8 cellular contexts compared by ENCODE assay signal in the genomic region with DNA sequence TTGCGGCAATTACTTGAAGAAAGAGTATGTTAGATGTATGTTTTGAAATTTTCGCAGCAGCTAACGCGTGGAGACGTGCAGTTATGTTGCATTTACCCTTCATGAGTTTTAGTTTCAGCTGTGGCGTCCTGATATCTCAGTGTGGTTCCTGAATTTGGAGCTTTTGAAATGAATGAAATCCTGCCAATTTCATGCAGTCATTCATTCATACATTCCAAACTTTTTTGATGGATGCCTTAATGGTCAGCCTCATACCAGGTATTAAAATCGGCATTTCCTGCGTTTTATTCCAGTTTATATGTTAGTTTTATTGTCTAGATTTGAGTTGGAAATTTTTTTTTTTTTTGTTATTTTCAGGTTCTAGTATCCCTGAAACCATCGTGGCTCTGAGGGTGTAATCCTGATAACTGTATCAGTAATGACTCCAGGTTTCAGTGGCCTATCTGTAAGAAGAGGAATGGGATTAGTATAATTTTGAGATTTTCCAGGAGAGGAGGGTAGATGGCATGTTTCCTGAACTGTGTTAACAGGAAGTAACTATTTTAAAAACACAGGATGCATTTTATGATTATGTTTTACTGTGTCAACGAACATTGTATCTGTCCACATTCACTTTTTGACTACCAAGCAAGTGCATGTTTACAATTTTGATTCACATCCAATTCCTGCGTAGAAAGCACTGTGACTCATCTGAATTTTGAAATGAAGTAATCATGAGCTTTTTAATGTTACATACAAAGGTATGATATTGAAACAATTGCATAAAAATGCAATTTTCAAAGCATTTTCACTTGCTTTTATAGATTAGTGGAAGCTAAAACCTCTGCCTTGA. TPM values are rescaled to one million over a fixed set of nuclear protein-coding genes. Genes with fewer than 3 reads are reported as not detected.
A peak's percentile ranks its signal among the peaks of the same experiment; 100 is the strongest.
DNase-seq lines count a peak whose midpoint lies in the region; ATAC-seq, FAIRE-seq and TF ChIP-seq lines count a peak whose summit lies in the region.

No MANE protein-coding gene starts in this region.

- DNase-seq in COLO829 (ENCODE audit: low spot score) = peak; percentile 2
- peak; percentile 32 for DNase-seq in HPDE6-E6E7 (ENCODE audit: extremely low spot score)
- DNase-seq in adrenal gland = no peak
- peak; percentile 89 for DNase-seq in iris pigment epithelial cell (ENCODE audit: low read depth)
- DNase-seq in RCC 7860 (ENCODE audit: low spot score) = no peak

- TF ChIP-seq CTCF in adrenal gland (IDR thresholded peaks at IDR 0.05) = no peak

- H3K4me1 ChIP-seq in adrenal gland (replicated peaks in 1 of 2) = peaks cover 18 to 40% of the 10 kb centered on the region in 2 donors
- H3K4me1 ChIP-seq in subcutaneous abdominal adipose tissue (ENCODE audit: control insufficient read depth in 5 of 5, insufficient read depth in 5 of 5, low read length in 5 of 5) = peaks cover 2 to 30% (median 22%) of the 10 kb centered on the region in 5 donors

- ATAC-seq in esophagus mucosa (no peak), HG03469 (IDR thresholded peaks at IDR 0.05; ENCODE audit: unreplicated experiment) (no peak)

- H3K36me3 ChIP-seq in adrenal gland (replicated peaks in 1 of 2) (no peaks in the 10 kb centered on the region), subcutaneous abdominal adipose tissue (ENCODE audit: control insufficient read depth in 5 of 5, insufficient read depth in 5 of 5, low read length in 5 of 5) (no peaks in the 10 kb centered on the region)

- no peaks in the 10 kb centered on the region for H3K9me3 ChIP-seq in adrenal gland (replicated peaks in 1 of 3)
- no peaks in the 10 kb centered on the region for H3K9me3 ChIP-seq in subcutaneous abdominal adipose tissue (ENCODE audit: control insufficient read depth in 5 of 5, low read length in 5 of 5)

- H3K4me3 ChIP-seq in adrenal gland (peak overlapping the region; percentile 33 to 88 (median 74)), subcutaneous abdominal adipose tissue (ENCODE audit: low read depth in 1 of 5, low read length in 5 of 5) (peak overlapping the region; percentile 89 to 96 (median 90))

- intact Hi-C loops in adrenal gland (cut with DNase I) = no loop called here

- H3K27ac ChIP-seq in adrenal gland (peak overlapping the region; percentile 91 to 98 (median 94)), subcutaneous abdominal adipose tissue (ENCODE audit: low read depth, low read length) (peak overlapping the region; percentile 91)

- peak overlapping the region; percentile 3 to 98 (median 86) for H3K9ac ChIP-seq in subcutaneous abdominal adipose tissue (ENCODE audit: low read length in 5 of 5)

- no peak for FAIRE-seq in RCC 7860 (lab: Jason Lieb, UNC)

- TF ChIP-seq POLR2A in adrenal gland (IDR thresholded peaks at IDR 0.05) = no peak

- H3K27me3 ChIP-seq in adrenal gland (no peaks in the 10 kb centered on the region), subcutaneous abdominal adipose tissue (ENCODE audit: control insufficient read depth in 5 of 5, insufficient read depth in 4 of 5, low read length in 5 of 5) (no peaks in the 10 kb centered on the region)

- WGBS in adrenal gland, 4 donors = 2 to 6% (median 2%) methylated on average over 11 of the region's 11 CpGs

RNA-seq across cellular contexts. Expression of gene FOCAD, which starts 1.0 kb away (rescaled TPM):
- total RNA-seq in adrenal gland = 100 to 1,000 TPM in 1 of 8 donors, 10 to 100 TPM in 7; 43.6 to 134 (median 60.5) TPM
- polyA plus RNA-seq in adrenal gland = 10 to 100 TPM; 20.5 to 28.0 (median 27.3) TPM
- total RNA-seq in esophagus mucosa = 17.1 TPM

Comparison
In these comparisons a context has a peak if more than half of its experiments do, and no peak if none do; other contexts are left out.
1. DNase-seq: peak in COLO829 (single experiment), HPDE6-E6E7 (single experiment) and iris pigment epithelial cell (single experiment); none in adrenal gland (0 of 7) and RCC 7860 (single experiment).